34 cellular contexts compared by ENCODE assay signal in genomic region chr4:7458066-7458425, GRCh38. TPM values are rescaled to one million over a fixed set of nuclear protein-coding genes. Genes with fewer than 3 reads are reported as not detected.
"Had no signal": no experiment of that assay in that cellular context is flagged by ENCODE, and none has a peak within 500 bp of the region (broad histone marks: within the 10 kb centered on the region; RNA-seq: fewer than 3 reads in every experiment).

No MANE protein-coding gene starts in this region.

- H3K36me3 ChIP-seq: adrenal gland, esophagus muscularis mucosa, gastrocnemius medialis had no signal

- H3K4me1 Mint-ChIP-seq: activated CD4-positive, alpha-beta T cell treated with anti-CD3 and anti-CD28 coated beads for 36 hours; activated CD4-positive, alpha-beta T cell treated with anti-CD3 and anti-CD28 coated beads, Interleukin-2, amount 10 ng/mL, durations not matched to agents 24 days and 14 days; activated CD8-positive, alpha-beta memory T cell treated with anti-CD3 and anti-CD28 coated beads, Interleukin-2, amount 10 ng/mL, durations not matched to agents 7 days and 5 days; activated naive CD4-positive, alpha-beta T cell treated with anti-CD3 and anti-CD28 coated beads, Interleukin-2, amount 50 U/mL, for 24 hours; activated naive CD8-positive, alpha-beta T cell treated with anti-CD3 and anti-CD28 coated beads for 36 hours; activated naive CD8-positive, alpha-beta T cell treated with anti-CD3 and anti-CD28 coated beads, Interleukin-2, amount 50 U/mL, for 24 hours had no signal

- H3K27me3 ChIP-seq: adrenal gland, esophagus muscularis mucosa, foreskin keratinocyte had no signal

- H3K27ac Mint-ChIP-seq: activated CD4-positive, alpha-beta memory T cell treated with anti-CD3 and anti-CD28 coated beads for 36 hours; activated CD4-positive, alpha-beta T cell treated with anti-CD3 and anti-CD28 coated beads for 36 hours; activated CD4-positive, alpha-beta T cell treated with anti-CD3 and anti-CD28 coated beads, Interleukin-2, amount 10 ng/mL, durations not matched to agents 24 days and 14 days; activated CD8-positive, alpha-beta memory T cell treated with anti-CD3 and anti-CD28 coated beads, Interleukin-2, amount 10 ng/mL, durations not matched to agents 7 days and 5 days; activated CD8-positive, alpha-beta T cell treated with anti-CD3 and anti-CD28 coated beads, Interleukin-2, amount 10 ng/mL, durations not matched to agents 7 days and 5 days; activated naive CD4-positive, alpha-beta T cell treated with anti-CD3 and anti-CD28 coated beads for 36 hours; activated naive CD4-positive, alpha-beta T cell treated with anti-CD3 and anti-CD28 coated beads, Interleukin-2, amount 50 U/mL, for 24 hours; activated naive CD8-positive, alpha-beta T cell treated with anti-CD3 and anti-CD28 coated beads for 36 hours; activated naive CD8-positive, alpha-beta T cell treated with anti-CD3 and anti-CD28 coated beads, Interleukin-2, amount 50 U/mL, for 24 hours; activated T-helper 1 cell treated with anti-CD3 and anti-CD28 coated beads, Interleukin-12 subunit alpha, Interleukin-12 subunit beta, Interleukin-2, Interleukin-4 antibody, amounts not matched to agents 30 ng/mL and 10 ng/mL and 1 ng/mL, durations not matched to agents 14 hours and 24 hours and 36 hours; activated T-helper 2 cell treated with anti-CD3 and anti-CD28 coated beads, Interferon-gamma antibody, Interleukin-2, Interleukin-4, amounts not matched to agents 10 μg/mL and 5 μg/mL and 100 μg/mL, durations not matched to agents 14 hours and 24 hours and 36 hours; effector memory CD8-positive, alpha-beta T cell had no signal

- DNase-seq: activated CD4-positive, alpha-beta memory T cell treated with anti-CD3 and anti-CD28 coated beads for 36 hours; activated CD4-positive, alpha-beta T cell treated with anti-CD3 and anti-CD28 coated beads for 36 hours; activated CD4-positive, alpha-beta T cell treated with anti-CD3 and anti-CD28 coated beads, Interleukin-2, amount 10 ng/mL, durations not matched to agents 24 days and 14 days; activated CD4-positive, CD25-positive, alpha-beta regulatory T cell; activated CD4-positive, CD25-positive, alpha-beta regulatory T cell treated with anti-CD3 and anti-CD28 coated beads, Interleukin-2, amount 50 U/mL, for 72 hours; activated CD8-positive, alpha-beta memory T cell treated with anti-CD3 and anti-CD28 coated beads, Interleukin-2, amount 10 ng/mL, durations not matched to agents 7 days and 5 days; activated CD8-positive, alpha-beta memory T cell treated with anti-CD3 and anti-CD28 coated beads, Interleukin-2, amount 50 U/mL, for 4 hours; activated CD8-positive, alpha-beta T cell treated with anti-CD3 and anti-CD28 coated beads, Interleukin-2, amount 10 ng/mL, durations not matched to agents 7 days and 5 days; activated effector memory CD4-positive, alpha-beta T cell treated with anti-CD3 and anti-CD28 coated beads, Interleukin-2, amount 50 U/mL, for 16 hours; activated naive CD4-positive, alpha-beta T cell treated with anti-CD3 and anti-CD28 coated beads for 36 hours; activated naive CD8-positive, alpha-beta T cell treated with anti-CD3 and anti-CD28 coated beads for 36 hours; activated naive CD8-positive, alpha-beta T cell treated with anti-CD3 and anti-CD28 coated beads, Interleukin-2, amount 50 U/mL, for 24 hours; activated T-cell treated with anti-CD3 and anti-CD28 coated beads, Interleukin-2, amount 50 U/mL, for 1 hour; activated T-cell treated with anti-CD3 and anti-CD28 coated beads, Interleukin-2, amount 50 U/mL, for 48 hours; adrenal gland; amygdala; aorta; body of pancreas; caudate nucleus; cortex of kidney; dermis blood vessel endothelial cell; effector CD4-positive, alpha-beta T cell; effector memory CD8-positive, alpha-beta T cell; erythroblast; foreskin keratinocyte; gastrocnemius medialis; T-helper 2 cell had no signal

- H3K4me3 Mint-ChIP-seq: activated CD4-positive, alpha-beta memory T cell treated with anti-CD3 and anti-CD28 coated beads for 36 hours; activated CD4-positive, alpha-beta T cell treated with anti-CD3 and anti-CD28 coated beads for 36 hours; activated CD4-positive, alpha-beta T cell treated with anti-CD3 and anti-CD28 coated beads, Interleukin-2, amount 10 ng/mL, durations not matched to agents 24 days and 14 days; activated CD8-positive, alpha-beta memory T cell treated with anti-CD3 and anti-CD28 coated beads, Interleukin-2, amount 10 ng/mL, durations not matched to agents 7 days and 5 days; activated CD8-positive, alpha-beta T cell treated with anti-CD3 and anti-CD28 coated beads, Interleukin-2, amount 10 ng/mL, durations not matched to agents 7 days and 5 days; activated naive CD4-positive, alpha-beta T cell treated with anti-CD3 and anti-CD28 coated beads for 36 hours; activated naive CD4-positive, alpha-beta T cell treated with anti-CD3 and anti-CD28 coated beads, Interleukin-2, amount 50 U/mL, for 24 hours; activated naive CD8-positive, alpha-beta T cell treated with anti-CD3 and anti-CD28 coated beads for 36 hours; activated naive CD8-positive, alpha-beta T cell treated with anti-CD3 and anti-CD28 coated beads, Interleukin-2, amount 50 U/mL, for 24 hours; activated T-helper 1 cell treated with anti-CD3 and anti-CD28 coated beads, Interleukin-12 subunit alpha, Interleukin-12 subunit beta, Interleukin-2, Interleukin-4 antibody, amounts not matched to agents 30 ng/mL and 10 ng/mL and 1 ng/mL, durations not matched to agents 14 hours and 24 hours and 36 hours; effector memory CD8-positive, alpha-beta T cell had no signal

- H3K27me3 Mint-ChIP-seq: activated CD4-positive, alpha-beta T cell treated with anti-CD3 and anti-CD28 coated beads for 36 hours; activated CD4-positive, alpha-beta T cell treated with anti-CD3 and anti-CD28 coated beads, Interleukin-2, amount 10 ng/mL, durations not matched to agents 24 days and 14 days; activated CD8-positive, alpha-beta memory T cell treated with anti-CD3 and anti-CD28 coated beads, Interleukin-2, amount 10 ng/mL, durations not matched to agents 7 days and 5 days; activated naive CD4-positive, alpha-beta T cell treated with anti-CD3 and anti-CD28 coated beads, Interleukin-2, amount 50 U/mL, for 24 hours; activated naive CD8-positive, alpha-beta T cell treated with anti-CD3 and anti-CD28 coated beads for 36 hours; activated naive CD8-positive, alpha-beta T cell treated with anti-CD3 and anti-CD28 coated beads, Interleukin-2, amount 50 U/mL, for 24 hours had no signal

- H3K9me3 Mint-ChIP-seq: activated CD4-positive, alpha-beta memory T cell treated with anti-CD3 and anti-CD28 coated beads for 36 hours; activated CD4-positive, alpha-beta T cell treated with anti-CD3 and anti-CD28 coated beads, Interleukin-2, amount 10 ng/mL, durations not matched to agents 24 days and 14 days; activated naive CD4-positive, alpha-beta T cell treated with anti-CD3 and anti-CD28 coated beads for 36 hours; activated naive CD4-positive, alpha-beta T cell treated with anti-CD3 and anti-CD28 coated beads, Interleukin-2, amount 50 U/mL, for 24 hours; activated naive CD8-positive, alpha-beta T cell treated with anti-CD3 and anti-CD28 coated beads for 36 hours; activated naive CD8-positive, alpha-beta T cell treated with anti-CD3 and anti-CD28 coated beads, Interleukin-2, amount 50 U/mL, for 24 hours; activated T-helper 1 cell treated with anti-CD3 and anti-CD28 coated beads, Interleukin-12 subunit alpha, Interleukin-12 subunit beta, Interleukin-2, Interleukin-4 antibody, amounts not matched to agents 30 ng/mL and 10 ng/mL and 1 ng/mL, durations not matched to agents 14 hours and 24 hours and 36 hours; activated T-helper 2 cell treated with anti-CD3 and anti-CD28 coated beads, Interferon-gamma antibody, Interleukin-2, Interleukin-4, amounts not matched to agents 10 μg/mL and 5 μg/mL and 100 μg/mL, durations not matched to agents 14 hours and 24 hours and 36 hours; effector memory CD8-positive, alpha-beta T cell had no signal

- H3K4me1 ChIP-seq: adrenal gland, foreskin keratinocyte, gastrocnemius medialis had no signal

- H3K9me3 ChIP-seq: adrenal gland, body of pancreas, esophagus muscularis mucosa, gastrocnemius medialis had no signal

- H3K27ac ChIP-seq: adrenal gland, body of pancreas, esophagus muscularis mucosa, foreskin keratinocyte, gastrocnemius medialis had no signal

- H3K4me3 ChIP-seq: adrenal gland, body of pancreas, esophagus muscularis mucosa, gastrocnemius medialis had no signal

- H3K36me3 Mint-ChIP-seq: activated CD4-positive, alpha-beta memory T cell treated with anti-CD3 and anti-CD28 coated beads for 36 hours; activated CD8-positive, alpha-beta memory T cell treated with anti-CD3 and anti-CD28 coated beads, Interleukin-2, amount 10 ng/mL, durations not matched to agents 7 days and 5 days; activated naive CD4-positive, alpha-beta T cell treated with anti-CD3 and anti-CD28 coated beads, Interleukin-2, amount 50 U/mL, for 24 hours; activated naive CD8-positive, alpha-beta T cell treated with anti-CD3 and anti-CD28 coated beads for 36 hours had no signal

RNA-seq across cellular contexts. Expression of gene PSAPL1, which starts 23.3 kb away (rescaled TPM):
- total RNA-seq: activated CD4-positive, alpha-beta memory T cell treated with anti-CD3 and anti-CD28 coated beads for 36 hours; activated CD4-positive, alpha-beta T cell treated with anti-CD3 and anti-CD28 coated beads for 36 hours; activated CD4-positive, alpha-beta T cell treated with anti-CD3 and anti-CD28 coated beads, Interleukin-2, amount 10 ng/mL, durations not matched to agents 24 days and 14 days; activated CD8-positive, alpha-beta memory T cell treated with anti-CD3 and anti-CD28 coated beads for 36 hours; activated CD8-positive, alpha-beta memory T cell treated with anti-CD3 and anti-CD28 coated beads, Interleukin-2, amount 10 ng/mL, durations not matched to agents 7 days and 5 days; activated CD8-positive, alpha-beta T cell treated with anti-CD3 and anti-CD28 coated beads, Interleukin-2, amount 10 ng/mL, durations not matched to agents 7 days and 5 days; activated naive CD4-positive, alpha-beta T cell treated with anti-CD3 and anti-CD28 coated beads for 36 hours; activated naive CD8-positive, alpha-beta T cell treated with anti-CD3 and anti-CD28 coated beads for 36 hours; activated T-helper 1 cell treated with anti-CD3 and anti-CD28 coated beads, Interleukin-12 subunit alpha, Interleukin-12 subunit beta, Interleukin-2, Interleukin-4 antibody, amounts not matched to agents 30 ng/mL and 10 ng/mL and 1 ng/mL, durations not matched to agents 14 hours and 24 hours and 36 hours; activated T-helper 2 cell treated with anti-CD3 and anti-CD28 coated beads, Interferon-gamma antibody, Interleukin-2, Interleukin-4, amounts not matched to agents 10 μg/mL and 5 μg/mL and 100 μg/mL, durations not matched to agents 14 hours and 24 hours and 36 hours; adrenal gland; aorta; chondrocyte; dermis blood vessel endothelial cell; esophagus muscularis mucosa; foreskin keratinocyte; gastrocnemius medialis; T-helper 1 cell treated with Interleukin-12 subunit alpha and Interleukin-12 subunit beta and Interleukin-4 antibody, amounts not matched to agents 30 ng/mL and 1 ng/mL, for 36 hours had no signal
- polyA plus RNA-seq: aorta had no signal
